24 cellular contexts compared by ENCODE assay signal in the genomic region with DNA sequence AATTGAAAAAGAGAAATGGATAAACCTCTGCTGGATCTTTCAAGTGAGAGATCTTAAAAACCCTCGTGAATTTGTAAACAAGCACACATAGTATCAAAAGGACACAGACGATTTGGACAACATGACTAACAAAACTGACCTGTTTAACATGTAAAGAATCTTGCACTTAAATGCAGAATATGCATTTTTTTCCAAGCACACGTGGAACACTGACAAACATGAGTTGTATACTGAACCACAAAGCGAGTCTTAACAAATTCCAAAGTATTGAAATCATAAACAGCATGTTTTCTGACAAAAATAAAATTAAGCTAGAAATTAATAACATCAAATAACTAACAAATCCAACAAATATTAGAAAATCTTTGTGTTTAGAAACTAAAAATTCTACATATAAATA.
DNase-seq lines count a peak whose midpoint lies in the region; ATAC-seq, FAIRE-seq and TF ChIP-seq lines count a peak whose summit lies in the region.
"Had no signal": no experiment of that assay in that cellular context is flagged by ENCODE, and none has a peak within 500 bp of the region (broad histone marks: within the 10 kb centered on the region; RNA-seq: fewer than 3 reads in every experiment).

No MANE protein-coding gene starts in this region.

- TF ChIP-seq POLR2A in GM12891 (IDR thresholded peaks at IDR 0.05; ENCODE audit: low read depth, low read length) = no peak

- H3K9ac ChIP-seq in smooth muscle cell (ENCODE audit: low read depth) = peak overlapping the region; percentile 4
- H3K9ac ChIP-seq: BLaER1, KMS-11 had no signal

- H3K27ac ChIP-seq in foreskin keratinocyte (no peak overlapping the region), smooth muscle cell (ENCODE audit: low read depth) (peak overlapping the region; percentile 79)
- H3K27ac ChIP-seq: BLaER1, esophagus muscularis mucosa, heart right ventricle, KMS-11, neutrophil, thyroid gland had no signal

- no peak for FAIRE-seq in GM12891 (lab: Jason Lieb, UNC)
- FAIRE-seq: colon had no signal

- DNase-seq in GM03348 (ENCODE audit: low spot score) (peak; percentile 51), astrocyte of the spinal cord (ENCODE audit: low read depth, low spot score) (peak; percentile 36), foreskin keratinocyte (peak; percentile 40 to 70), smooth muscle cell (lab: John Stamatoyannopoulos, UW; ENCODE audit: unreplicated experiment) (no peak), GM12891 (ENCODE audit: insufficient read length, low spot score) (no peak)
- DNase-seq in stimulated activated CD4-positive, alpha-beta T cell treated with anti-CD3 and anti-CD28 coated beads, Interleukin-1b, Interleukin-23, amount 100 ng/mL, for 48 hours = no peak
- DNase-seq: activated CD4-positive, alpha-beta T cell treated with anti-CD3 and anti-CD28 coated beads for 4 hours; activated naive CD4-positive, alpha-beta T cell treated with Interleukin-2 at 50 U/mL for 16 hours; activated T-cell treated with anti-CD3 and anti-CD28 coated beads, Interleukin-2, amount 50 U/mL, for 48 hours; aorta; Calu3; effector memory CD4-positive, alpha-beta T cell; heart right ventricle; NCI-H187; NCI-H526; stimulated activated CD4-positive, alpha-beta T cell treated with anti-CD3 and anti-CD28 coated beads, Interleukin-4, amount 100 ng/mL, for 24 hours; thyroid gland had no signal

- no peaks in the 10 kb centered on the region for H4K20me1 ChIP-seq in smooth muscle cell (ENCODE audit: low read depth)

- 16% methylated on average over 4 of the region's 4 CpGs for WGBS in smooth muscle cell (ENCODE audit: low lambda C conversion rate)

- in situ Hi-C loops in astrocyte of the spinal cord (cut with HindIII; ENCODE audit: low sequenced_read_pairs) = no loop called here

- H3K4me3 ChIP-seq in astrocyte of the spinal cord (ENCODE audit: low read depth, low read length) = no peak overlapping the region
- H3K4me3 ChIP-seq in smooth muscle cell = no peak overlapping the region
- H3K4me3 ChIP-seq: BLaER1, esophagus muscularis mucosa, heart right ventricle, lung, thyroid gland had no signal

- H3K79me2 ChIP-seq in smooth muscle cell (ENCODE audit: low read depth) = peaks cover 44% of the 10 kb centered on the region

- H2AFZ ChIP-seq in smooth muscle cell (ENCODE audit: low read depth) = no peak overlapping the region

- no peaks in the 10 kb centered on the region for H3K9me3 ChIP-seq in smooth muscle cell (replicated peaks; ENCODE audit: low read depth)
- H3K9me3 ChIP-seq: neutrophil, thyroid gland had no signal

- no peaks in the 10 kb centered on the region for H3K36me3 ChIP-seq in smooth muscle cell (ENCODE audit: low read depth)

- TF ChIP-seq CTCF in astrocyte of the spinal cord (IDR thresholded peaks at IDR 0.05; ENCODE audit: low read depth, low read length) (no peak), foreskin keratinocyte (conservative IDR thresholded peaks at IDR 0.05) (no peak), smooth muscle cell (IDR thresholded peaks at IDR 0.05; ENCODE audit: borderline replicate concordance, insufficient read depth, poor library complexity, severe bottlenecking) (no peak)

- H3K27me3 ChIP-seq in foreskin keratinocyte (no peaks in the 10 kb centered on the region), smooth muscle cell (ENCODE audit: low read depth) (no peaks in the 10 kb centered on the region)
- H3K27me3 ChIP-seq: BLaER1, esophagus muscularis mucosa, heart right ventricle, neutrophil, thyroid gland had no signal

- H3F3A ChIP-seq in smooth muscle cell (ENCODE audit: low read depth) = peaks cover 6% of the 10 kb centered on the region

- peak overlapping the region; percentile 41 for H3K4me2 ChIP-seq in smooth muscle cell
- H3K4me2 ChIP-seq: BLaER1, KMS-11 had no signal

- H3K4me1 ChIP-seq in foreskin keratinocyte = peaks cover 38% of the 10 kb centered on the region
- H3K4me1 ChIP-seq in smooth muscle cell (ENCODE audit: low read depth) = peaks cover 3% of the 10 kb centered on the region
- H3K4me1 ChIP-seq: BLaER1, thyroid gland had no signal

- ATAC-seq in foreskin keratinocyte (no peak), GM19395 (IDR thresholded peaks at IDR 0.05; ENCODE audit: unreplicated experiment) (no peak)
- ATAC-seq: heart right ventricle had no signal

TF ChIP-seq in GM12891, 5 proteins besides CTCF, POLR2A, EP300 and RAD21:
- TF ChIP-seq TAF1 (IDR thresholded peaks at IDR 0.05; ENCODE audit: low read depth, low read length) = no peak

Comparison
In these comparisons a context has a peak if more than half of its experiments do, and no peak if none do; other contexts are left out.
1. DNase-seq: peak in GM03348 (single experiment), astrocyte of the spinal cord (single experiment) and foreskin keratinocyte (2 of 2); none in smooth muscle cell (single experiment), stimulated activated CD4-positive, alpha-beta T cell treated with anti-CD3 and anti-CD28 coated beads, Interleukin-1b, Interleukin-23, amount 100 ng/mL, for 48 hours (single experiment) and GM12891 (single experiment).